Comparison of ENCODE assay signal across 8 cellular contexts in the genomic region with DNA sequence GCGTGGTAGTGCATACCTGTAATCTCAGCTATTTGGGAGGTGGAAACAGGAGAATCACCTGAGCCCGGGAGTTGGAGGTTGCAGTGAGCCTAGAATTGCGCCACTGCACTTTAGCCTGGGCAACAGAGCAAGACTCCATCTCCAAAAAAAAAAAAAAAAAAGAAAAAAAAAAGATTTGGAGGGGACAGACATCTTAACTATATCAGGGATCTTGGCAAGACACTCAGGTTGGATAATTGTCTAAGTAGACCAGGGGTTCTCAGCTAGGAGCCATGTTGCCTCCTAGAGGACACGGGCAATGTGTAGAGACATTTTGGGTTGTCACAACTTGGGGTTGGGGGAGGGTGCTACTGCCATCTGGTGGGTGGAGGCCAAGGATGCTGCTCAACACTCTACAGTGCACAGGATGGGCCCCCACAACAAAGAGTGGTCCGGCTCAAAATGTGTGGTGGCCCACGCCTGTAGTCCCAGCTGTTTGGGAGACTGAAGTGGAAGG. TPM values are rescaled to one million over a fixed set of nuclear protein-coding genes. Genes with fewer than 3 reads are reported as not detected.
DNase-seq lines count a peak whose midpoint lies in the region; ATAC-seq and TF ChIP-seq lines count a peak whose summit lies in the region.

No MANE protein-coding gene starts in this region.

- peaks cover 0 to 6% (median 0%) of the 10 kb centered on the region in 3 experiments for H3K36me3 ChIP-seq in naive thymus-derived CD4-positive, alpha-beta T cell (ENCODE audit: control insufficient read depth in 2 of 3, insufficient read depth in 3 of 3, low read length in 3 of 3)
- H3K36me3 ChIP-seq in effector memory CD4-positive, alpha-beta T cell (ENCODE audit: control insufficient read depth, insufficient read depth, low read length): no peaks in the 10 kb centered on the region

- no peak overlapping the region for H3K4me3 ChIP-seq in naive thymus-derived CD4-positive, alpha-beta T cell (ENCODE audit: low read length)
- H3K4me3 ChIP-seq in effector memory CD4-positive, alpha-beta T cell (ENCODE audit: insufficient read depth, low read depth, low read length, poor library complexity, severe bottlenecking): no peak overlapping the region

- H3K4me3 Mint-ChIP-seq in naive thymus-derived CD4-positive, alpha-beta T cell: peak overlapping the region; percentile 44 to 80 (median 60)

- peaks cover 5 to 33% (median 18%) of the 10 kb centered on the region in 5 donors for H3K36me3 Mint-ChIP-seq in naive thymus-derived CD4-positive, alpha-beta T cell

- intact Hi-C loops in naive thymus-derived CD4-positive, alpha-beta T cell (cut with micrococcal nuclease): loop anchor here in 1 of 2 donors (5.0 to 10.0 kb wide), 2 partner anchors 254 to 302 kb away; partner anchors contain the start of genes KMT5C, RPL28 and TMEM238

- POLR2A ChIA-PET in naive thymus-derived CD4-positive, alpha-beta T cell (lab: Charles Lee): interaction anchor here (1.0 to 9.5 kb wide), 9 partner anchors 7 to 1502 kb away, joined by 3 to 154 read pairs (median 4); partner anchors contain the start of genes CCDC106, FIZ1, U2AF2 and ZNF524

- TF ChIP-seq CTCF in GM12873 (IDR thresholded peaks at IDR 0.05; ENCODE audit: insufficient read depth, low read depth, low read length, missing control alignments): peak; percentile 69

- H3K4me1 Mint-ChIP-seq in naive thymus-derived CD4-positive, alpha-beta T cell: peaks cover 49 to 81% (median 67%) of the 10 kb centered on the region in 7 donors

- in situ Hi-C loops in ACHN (cut with HindIII; ENCODE audit: low pct_ligation_motif_present, low pct_unique_long_range_greater_than_20kb, low sequenced_read_pairs): no loop called here

- peaks cover 33 to 36% of the 10 kb centered on the region in 2 donors for H3K4me1 ChIP-seq in naive thymus-derived CD4-positive, alpha-beta T cell (ENCODE audit: control insufficient read depth in 2 of 2, insufficient read depth in 2 of 2, low read length in 2 of 2)
- H3K4me1 ChIP-seq in effector memory CD4-positive, alpha-beta T cell (ENCODE audit: control insufficient read depth, insufficient read depth, low read length, poor library complexity, severe bottlenecking): peaks cover 45% of the 10 kb centered on the region

- H3K27me3 ChIP-seq in naive thymus-derived CD4-positive, alpha-beta T cell (ENCODE audit: control insufficient read depth in 2 of 2, insufficient read depth in 2 of 2, low read length in 2 of 2): no peaks in the 10 kb centered on the region
- no peaks in the 10 kb centered on the region for H3K27me3 ChIP-seq in effector memory CD4-positive, alpha-beta T cell (replicated peaks; ENCODE audit: control insufficient read depth, insufficient read depth, low read length, poor library complexity, severe bottlenecking)

- peak; percentile 50 for DNase-seq in ACHN
- DNase-seq in RPMI7951 (ENCODE audit: low read depth): peak; percentile 53
- DNase-seq in amniotic epithelial cell (ENCODE audit: low read depth): peak; percentile 33
- DNase-seq in naive thymus-derived CD4-positive, alpha-beta T cell: peak in 7 of 9 donors; percentile 36 to 66 (median 54)
- DNase-seq in NCI-H2029 treated with DMSO at 0.1 percent for 48 hours (lab: John Stamatoyannopoulos, UW): no peak
- no peak for DNase-seq in effector memory CD4-positive, alpha-beta T cell

- no peaks in the 10 kb centered on the region for H3K9me3 ChIP-seq in naive thymus-derived CD4-positive, alpha-beta T cell (ENCODE audit: control insufficient read depth in 2 of 3, low read length in 3 of 3)
- H3K9me3 ChIP-seq in effector memory CD4-positive, alpha-beta T cell (ENCODE audit: control insufficient read depth, low read length): no peaks in the 10 kb centered on the region

- peak overlapping the region; percentile 25 to 100 (median 86) for H3K27ac Mint-ChIP-seq in naive thymus-derived CD4-positive, alpha-beta T cell

- CTCF ChIA-PET in naive thymus-derived CD4-positive, alpha-beta T cell (lab: Charles Lee): interaction anchor here (0.6 to 1.4 kb wide), 5 partner anchors 10 to 487 kb away, joined by 3 to 4 read pairs (median 3); no protein-coding TSS in a partner anchor

- peak overlapping the region; percentile 4 for H3K27ac ChIP-seq in naive thymus-derived CD4-positive, alpha-beta T cell (ENCODE audit: low read depth, low read length)
- H3K27ac ChIP-seq in effector memory CD4-positive, alpha-beta T cell (ENCODE audit: insufficient read depth, low read length, poor library complexity, severe bottlenecking): no peak overlapping the region

- peak; percentile 32 for ATAC-seq in naive thymus-derived CD4-positive, alpha-beta T cell
- ATAC-seq in GM18909 (IDR thresholded peaks at IDR 0.05; ENCODE audit: poor library complexity, unreplicated experiment): no peak

- peaks cover 0 to 8% (median 2%) of the 10 kb centered on the region in 11 donors for H3K9me3 Mint-ChIP-seq in naive thymus-derived CD4-positive, alpha-beta T cell

- H3K27me3 Mint-ChIP-seq in naive thymus-derived CD4-positive, alpha-beta T cell: no peaks in the 10 kb centered on the region

RNA-seq across cellular contexts. Expression of gene ZNF580, which starts 1.9 kb away (rescaled TPM):
- 11.3 and 12.9 TPM in 2 replicates for total RNA-seq in RPMI7951 (2014; rRNA removed; shearing (Covaris generic))
- total RNA-seq in naive thymus-derived CD4-positive, alpha-beta T cell: 100 to 1,000 TPM in 2 of 5 experiments, 10 to 100 TPM in 3; 45.2 to 109 (median 65.3) TPM
- 10 to 100 TPM; 14.6 to 20.4 TPM for polyA plus RNA-seq in naive thymus-derived CD4-positive, alpha-beta T cell

RNA-seq across cellular contexts. Expression of gene ZNF581, which starts 4.5 kb away (rescaled TPM):
- 13.5 and 13.7 TPM in 2 replicates for total RNA-seq in RPMI7951 (2014; rRNA removed; shearing (Covaris generic))
- 10 to 100 TPM; 27.0 to 35.8 (median 32.1) TPM for total RNA-seq in naive thymus-derived CD4-positive, alpha-beta T cell
- 10 to 100 TPM; 36.7 to 39.5 TPM for polyA plus RNA-seq in naive thymus-derived CD4-positive, alpha-beta T cell

RNA-seq across cellular contexts. Expression of gene CCDC106, which starts 9.1 kb away (rescaled TPM):
- total RNA-seq in RPMI7951 (2014; rRNA removed; shearing (Covaris generic)): 3.7 and 5.7 TPM in 2 replicates
- 1 to 10 TPM; 3.4 to 9.6 (median 4.0) TPM for total RNA-seq in naive thymus-derived CD4-positive, alpha-beta T cell
- 1 to 10 TPM; 2.1 to 2.7 TPM for polyA plus RNA-seq in naive thymus-derived CD4-positive, alpha-beta T cell

RNA-seq across cellular contexts. Expression of gene ZNF784, which starts 14.5 kb away (rescaled TPM):
- 1.6 and 2.6 TPM in 2 replicates for total RNA-seq in RPMI7951 (2014; rRNA removed; shearing (Covaris generic))
- 10 to 100 TPM in 2 of 5 experiments, 1 to 10 TPM in 3; 5.1 to 17.1 (median 9.0) TPM for total RNA-seq in naive thymus-derived CD4-positive, alpha-beta T cell
- 1 to 10 TPM in 1 of 2 donors, under 1 TPM in 1; 0.65 to 2.0 TPM for polyA plus RNA-seq in naive thymus-derived CD4-positive, alpha-beta T cell

RNA-seq across cellular contexts. Expression of gene U2AF2, which starts 15.9 kb away (rescaled TPM):
- 80.3 and 108 TPM in 2 replicates for total RNA-seq in RPMI7951 (2014; rRNA removed; shearing (Covaris generic))
- 100 to 1,000 TPM; 253 to 284 (median 266) TPM for total RNA-seq in naive thymus-derived CD4-positive, alpha-beta T cell
- 1 to 10 TPM; 5.7 to 9.8 TPM for polyA plus RNA-seq in naive thymus-derived CD4-positive, alpha-beta T cell

Comparison
In these comparisons a context has a peak if more than half of its experiments do, and no peak if none do; other contexts are left out.
1. DNase-seq: peak in ACHN (single experiment), RPMI7951 (single experiment), amniotic epithelial cell (single experiment) and naive thymus-derived CD4-positive, alpha-beta T cell (7 of 9); none in NCI-H2029 treated with DMSO at 0.1 percent for 48 hours (single experiment) and effector memory CD4-positive, alpha-beta T cell (0 of 3).